Comparison of ENCODE assay signal across 36 cellular contexts in genomic region chr19:16227837-16228636, GRCh38. TPM values are rescaled to one million over a fixed set of nuclear protein-coding genes. Genes with fewer than 3 reads are reported as not detected.
"Had no signal": no experiment of that assay in that cellular context is flagged by ENCODE, and none has a peak within 500 bp of the region (broad histone marks: within the 10 kb centered on the region; RNA-seq: fewer than 3 reads in every experiment).

No MANE protein-coding gene starts in this region.

- DNase-seq: effector memory CD4-positive, alpha-beta T cell; foreskin keratinocyte; hippocampal formation; immature natural killer cell; islet precursor cell; kidney glomerular epithelial cell; left colon; left ventricle myocardium inferior; lower lobe of right lung; naive thymus-derived CD8-positive, alpha-beta T cell; nephron progenitor cell; right lobe of liver; stimulated activated CD4-positive, alpha-beta T cell treated with anti-CD3 and anti-CD28 coated beads, Interleukin-12 subunit alpha, Interleukin-12 subunit beta, amount 100 ng/mL, for 4 hours; stimulated activated CD4-positive, alpha-beta T cell treated with anti-CD3 and anti-CD28 coated beads, Interleukin-1b, Interleukin-23, amount 100 ng/mL, for 48 hours; stimulated activated CD4-positive, alpha-beta T cell treated with anti-CD3 and anti-CD28 coated beads, Interleukin-4, amount 100 ng/mL, for 1 hour; stimulated activated CD8-positive, alpha-beta memory T cell treated with anti-CD3 and anti-CD28 coated beads, Interleukin-4, amount 100 ng/mL, for 48 hours; stimulated activated naive CD4-positive, alpha-beta T cell treated with Interleukin-2 at 50 U/mL for 16 hours; stomach; thyroid gland; trophoblast cell had no signal

- H3K27me3 Mint-ChIP-seq: dendritic cell treated with granulocyte-macrophage colony-stimulating factor and Interleukin-4, amounts not matched to agents 40 ng/mL and 50 ng/mL, for 4 days; naive thymus-derived CD8-positive, alpha-beta T cell; progenitor cell of endocrine pancreas had no signal

- H3K9me3 ChIP-seq: esophagus muscularis mucosa, gastroesophageal sphincter, heart left ventricle, left ventricle myocardium inferior, lower lobe of right lung, right lobe of liver, stomach, thyroid gland had no signal

- H3K4me1 Mint-ChIP-seq: nephron progenitor cell had no signal

- H3K27ac Mint-ChIP-seq: dendritic cell treated with granulocyte-macrophage colony-stimulating factor and Interleukin-4, amounts not matched to agents 40 ng/mL and 50 ng/mL, for 4 days; immature natural killer cell; nephron progenitor cell; progenitor cell of endocrine pancreas had no signal

- ATAC-seq: foreskin keratinocyte; gastroesophageal sphincter; heart left ventricle; left colon; lower lobe of right lung; naive thymus-derived CD8-positive, alpha-beta T cell had no signal

- H3K9me3 Mint-ChIP-seq: dendritic cell treated with granulocyte-macrophage colony-stimulating factor and Interleukin-4, amounts not matched to agents 40 ng/mL and 50 ng/mL, for 4 days; immature natural killer cell; nephron progenitor cell had no signal

- H3K27me3 ChIP-seq: esophagus muscularis mucosa, foreskin keratinocyte, gastroesophageal sphincter, heart left ventricle, right lobe of liver, stomach, thyroid gland had no signal

- H3K27ac ChIP-seq: esophagus muscularis mucosa, foreskin keratinocyte, gastroesophageal sphincter, heart left ventricle, left ventricle myocardium inferior, lower lobe of right lung, parathyroid adenoma, right lobe of liver, stomach, thyroid gland had no signal

- H3K4me1 ChIP-seq: esophagus muscularis mucosa, foreskin keratinocyte, gastroesophageal sphincter, heart left ventricle, left ventricle myocardium inferior, lower lobe of right lung, parathyroid adenoma, right lobe of liver, stomach, thyroid gland had no signal

- H3K4me3 ChIP-seq: esophagus muscularis mucosa, gastroesophageal sphincter, heart left ventricle, left ventricle myocardium inferior, lower lobe of right lung, right lobe of liver, smooth muscle cell, stomach, thyroid gland had no signal

- H3K4me3 Mint-ChIP-seq: dendritic cell treated with granulocyte-macrophage colony-stimulating factor and Interleukin-4, amounts not matched to agents 40 ng/mL and 50 ng/mL, for 4 days; immature natural killer cell; naive thymus-derived CD8-positive, alpha-beta T cell; nephron progenitor cell had no signal

RNA-seq across cellular contexts. Expression of gene CIB3, which starts 54.7 kb away (rescaled TPM):
- total RNA-seq: cerebellum; endothelial cell of umbilical vein; epithelial cell of proximal tubule; esophagus muscularis mucosa; fibroblast of lung; foreskin keratinocyte; gastroesophageal sphincter; heart left ventricle; left colon; left ventricle myocardium inferior; lower lobe of right lung; mesenteric fat pad; myocyte; naive thymus-derived CD8-positive, alpha-beta T cell; omental fat pad; progenitor cell of endocrine pancreas; right lobe of liver; smooth muscle cell; stomach; subcutaneous adipose tissue; temporal lobe; thyroid gland had no signal
